Comparison of ENCODE assay signal across 11 cellular contexts in the genomic region with DNA sequence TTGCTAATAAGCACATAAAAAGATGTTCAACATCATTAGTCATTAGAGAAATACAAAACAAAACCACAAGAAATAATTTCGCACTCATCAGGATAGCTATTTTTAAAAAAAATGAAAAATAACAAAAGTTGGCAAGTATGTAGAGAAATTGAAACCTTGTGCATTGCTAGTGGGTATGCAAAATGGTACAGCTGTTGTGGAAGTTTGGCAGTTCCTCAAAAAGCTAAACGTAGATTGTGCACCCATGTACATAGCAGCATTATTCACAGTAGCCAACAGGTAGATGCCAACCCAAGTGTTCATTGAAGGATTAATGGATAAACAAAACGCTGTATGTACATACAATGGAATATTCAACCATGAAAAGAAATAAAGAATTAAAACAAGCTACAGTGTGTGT. TPM values are rescaled to one million over a fixed set of nuclear protein-coding genes. Genes with fewer than 3 reads are reported as not detected.
DNase-seq lines count a peak whose midpoint lies in the region; ATAC-seq lines count a peak whose summit lies in the region.
"Had no signal": no experiment of that assay in that cellular context is flagged by ENCODE, and none has a peak within 500 bp of the region (broad histone marks: within the 10 kb centered on the region; RNA-seq: fewer than 3 reads in every experiment).

No MANE protein-coding gene starts in this region.

- peak; percentile 64 for ATAC-seq in GM18499 (IDR thresholded peaks at IDR 0.05; ENCODE audit: insufficient read depth, unreplicated experiment)
- ATAC-seq in GM19463 (IDR thresholded peaks at IDR 0.05; ENCODE audit: unreplicated experiment), result peak; percentile 74
- ATAC-seq in HG02763 (IDR thresholded peaks at IDR 0.05; ENCODE audit: unreplicated experiment), result peak; percentile 89
- ATAC-seq in HG03378 (IDR thresholded peaks at IDR 0.05; ENCODE audit: unreplicated experiment), result peak; percentile 81

- DNase-seq in SW 1271 (lab: John Stamatoyannopoulos, UW), result no peak
- DNase-seq in activated CD4-positive, CD25-positive, alpha-beta regulatory T cell treated with anti-CD3 and anti-CD28 coated beads, Interleukin-2, amount 50 U/mL, for 72 hours, result no peak
- DNase-seq in activated CD4-positive, alpha-beta T cell treated with anti-CD3 and anti-CD28 coated beads, Interleukin-2, amount 50 U/mL, for 48 hours, result no peak
- DNase-seq in dermis blood vessel endothelial cell, result no peak
- DNase-seq: ACHN, NCI-H2107, WERI-Rb-1 had no signal

RNA-seq across cellular contexts. Expression of gene STARD3NL, which starts 35.3 kb away (rescaled TPM):
- 110 and 111 TPM in 2 replicates for total RNA-seq in dermis blood vessel endothelial cell
